Comparison of ENCODE assay signal across 1 cellular context in genomic region chr14:69808919-69809808, GRCh38.
A peak's percentile ranks its signal among the peaks of the same experiment; 100 is the strongest.
TF ChIP-seq lines count a peak whose summit lies in the region.

No MANE protein-coding gene starts in this region.

TF ChIP-seq in HepG2, 621 proteins besides CTCF, POLR2A, EP300 and RAD21 (continued from another document and continues in another):
- TF ChIP-seq FOXA3 (CRISPR knock-in tag; IDR thresholded peaks at IDR 0.05) (peak; percentile 86), SMAD9 (CRISPR knock-in tag; IDR thresholded peaks at IDR 0.05) (no peak), ZNF484 (CRISPR knock-in tag; IDR thresholded peaks at IDR 0.05; ENCODE audit: borderline replicate concordance, low read depth) (no peak), ZKSCAN1 (IDR thresholded peaks at IDR 0.05; ENCODE audit: low read length) (no peak), ZBTB3 (CRISPR knock-in tag; IDR thresholded peaks at IDR 0.05; ENCODE audit: borderline replicate concordance, low read depth) (no peak), ZNF816 (CRISPR knock-in tag; IDR thresholded peaks at IDR 0.05; ENCODE audit: borderline replicate concordance) (no peak), CERS6 (CRISPR knock-in tag; IDR thresholded peaks at IDR 0.05) (no peak), CC2D1A (CRISPR knock-in tag; IDR thresholded peaks at IDR 0.05) (no peak), RARA (CRISPR knock-in tag; IDR thresholded peaks at IDR 0.05) (peak; percentile 93), ZNF414 (CRISPR knock-in tag; IDR thresholded peaks at IDR 0.05) (peak; percentile 59; the same call in 1 of the 2 replicates), ZNF619 (CRISPR knock-in tag; IDR thresholded peaks at IDR 0.05) (no peak), ZNF761 (CRISPR knock-in tag; conservative IDR thresholded peaks at IDR 0.05) (no peak), ZBED4 (CRISPR knock-in tag; IDR thresholded peaks at IDR 0.05; ENCODE audit: borderline replicate concordance) (no peak), ZNF576 (CRISPR knock-in tag; IDR thresholded peaks at IDR 0.05) (no peak), ARHGAP35 (CRISPR knock-in tag; IDR thresholded peaks at IDR 0.05; ENCODE audit: borderline replicate concordance) (no peak), ZNF549 (CRISPR knock-in tag; IDR thresholded peaks at IDR 0.05) (0 out of 2 replicates have a peak, but pooled peaks have one; percentile 63), DBP (CRISPR knock-in tag; IDR thresholded peaks at IDR 0.05; ENCODE audit: not compliant biosample characterization) (no peak), MLLT10 (CRISPR knock-in tag; IDR thresholded peaks at IDR 0.05) (no peak), MAFF (IDR thresholded peaks at IDR 0.05; ENCODE audit: low read depth, low read length) (peak; percentile 27; the same call in 1 of the 2 replicates), ZNF446 (CRISPR knock-in tag; IDR thresholded peaks at IDR 0.05) (no peak), ZBTB40 (IDR thresholded peaks at IDR 0.05) (no peak), ZBTB40 (CRISPR knock-in tag; IDR thresholded peaks at IDR 0.05) (peak; percentile 70; the same call in 1 of the 2 replicates), BRCA1 (CRISPR knock-in tag; IDR thresholded peaks at IDR 0.05) (no peak), PRDM15 (CRISPR knock-in tag; IDR thresholded peaks at IDR 0.05) (no peak), SP140L (CRISPR knock-in tag; IDR thresholded peaks at IDR 0.05; ENCODE audit: borderline replicate concordance) (no peak), ZNF773 (CRISPR knock-in tag; IDR thresholded peaks at IDR 0.05; ENCODE audit: borderline replicate concordance) (no peak), RCOR2 (CRISPR knock-in tag; IDR thresholded peaks at IDR 0.05) (peak; percentile 83), MIER3 (CRISPR knock-in tag; IDR thresholded peaks at IDR 0.05; ENCODE audit: borderline replicate concordance) (peak; percentile 79; the same call in 1 of the 2 replicates), ZNF224 (CRISPR knock-in tag; IDR thresholded peaks at IDR 0.05) (no peak), MTA3 (CRISPR knock-in tag; IDR thresholded peaks at IDR 0.05) (no peak), ZBTB49 (CRISPR knock-in tag; IDR thresholded peaks at IDR 0.05; ENCODE audit: borderline replicate concordance) (no peak), TOPORS (CRISPR knock-in tag; IDR thresholded peaks at IDR 0.05) (no peak), IRF2 (CRISPR knock-in tag; IDR thresholded peaks at IDR 0.05) (peak; percentile 88), LCORL (IDR thresholded peaks at IDR 0.05) (peak; percentile 54; the same call in 1 of the 2 replicates), LCORL (CRISPR knock-in tag; IDR thresholded peaks at IDR 0.05) (peak; percentile 92), ZSCAN5A (CRISPR knock-in tag; IDR thresholded peaks at IDR 0.05; ENCODE audit: borderline replicate concordance) (no peak), MXI1 (IDR thresholded peaks at IDR 0.05; ENCODE audit: borderline replicate concordance, low read depth, low read length) (no peak)
